ENCODE assay signal across 1 cellular context in genomic region chr6:30845183-30845582, GRCh38.
TF ChIP-seq lines count a peak whose summit lies in the region.

No MANE protein-coding gene starts in this region.

TF ChIP-seq in GM12878, 131 proteins besides CTCF, POLR2A, EP300 and RAD21 (continued from another document):
- TF ChIP-seq ZNF592 (IDR thresholded peaks at IDR 0.05) (no peak), YY1 (IDR thresholded peaks at IDR 0.05; ENCODE audit: low read depth, low read length) (0 out of 2 replicates have a peak, but pooled peaks have one; percentile 35), PKNOX1 (IDR thresholded peaks at IDR 0.05) (peak; percentile 82), BACH1 (IDR thresholded peaks at IDR 0.05; ENCODE audit: borderline replicate concordance) (no peak), GATAD2B (conservative IDR thresholded peaks at IDR 0.05; ENCODE audit: low read depth) (no peak), ZNF24 (IDR thresholded peaks at IDR 0.05) (no peak)
